8 cellular contexts compared by ENCODE assay signal in genomic region chr2:19901458-19902271, GRCh38. TPM values are rescaled to one million over a fixed set of nuclear protein-coding genes. Genes with fewer than 3 reads are reported as not detected.
DNase-seq lines count a peak whose midpoint lies in the region; ATAC-seq and TF ChIP-seq lines count a peak whose summit lies in the region.

Gene TTC32, minus strand, starts transcription at chr2:19901983. Its CDS starts 129 bp downstream, at chr2:19901854.

- peak within 1 kb of the TSS; percentile 100 for H3K27ac Mint-ChIP-seq in activated T-cell treated with anti-CD3 and anti-CD28 coated beads, Interleukin-2, amount 50 U/mL, for 24 hours

- H3K9ac ChIP-seq in muscle layer of colon (ENCODE audit: low read length), result peak within 1 kb of the TSS; percentile 77

- peaks cover 43% of the 10 kb centered on the region for H3K36me3 Mint-ChIP-seq in activated T-cell treated with anti-CD3 and anti-CD28 coated beads, Interleukin-2, amount 50 U/mL, for 24 hours (ENCODE audit: low read depth)

- peak within 1 kb of the TSS; percentile 75 to 79 for H3K4me3 ChIP-seq in muscle layer of colon (ENCODE audit: low read depth in 1 of 2, low read length in 2 of 2)

- H3K4me3 Mint-ChIP-seq in activated T-cell treated with anti-CD3 and anti-CD28 coated beads, Interleukin-2, amount 50 U/mL, for 24 hours, result peak within 1 kb of the TSS; percentile 97

- peak; percentile 88 for ATAC-seq in GM21737 (IDR thresholded peaks at IDR 0.05; ENCODE audit: unreplicated experiment)
- ATAC-seq in esophagus mucosa, result peak; percentile 96

- no peaks in the 10 kb centered on the region for H3K36me3 ChIP-seq in muscle layer of colon (ENCODE audit: insufficient read depth, low read length)

- H3K27me3 ChIP-seq in muscle layer of colon (ENCODE audit: control insufficient read depth in 1 of 2, insufficient read depth in 2 of 2, low read length in 2 of 2), result no peaks in the 10 kb centered on the region

- DNase-seq in DMS79 (lab: John Stamatoyannopoulos, UW) (peak; percentile 88), KG1 (lab: John Stamatoyannopoulos, UW) (peak; percentile 99)
- peak; percentile 95 for DNase-seq in activated T-cell treated with anti-CD3 and anti-CD28 coated beads, Interleukin-2, amount 50 U/mL, for 24 hours
- peak; percentile 81 to 88 for DNase-seq in stimulated activated CD8-positive, alpha-beta memory T cell treated with anti-CD3 and anti-CD28 coated beads, Interleukin-7, amount 100 ng/mL, for 1 hour (ENCODE audit: low read depth in 2 of 2)

- H3K9me3 ChIP-seq in muscle layer of colon (ENCODE audit: low read length), result no peaks in the 10 kb centered on the region

- H3K9me3 Mint-ChIP-seq in activated T-cell treated with anti-CD3 and anti-CD28 coated beads, Interleukin-2, amount 50 U/mL, for 24 hours, result peaks cover 8% of the 10 kb centered on the region

- H3K27me3 Mint-ChIP-seq in activated T-cell treated with anti-CD3 and anti-CD28 coated beads, Interleukin-2, amount 50 U/mL, for 24 hours, result peaks cover 16% of the 10 kb centered on the region

- peaks cover 33% of the 10 kb centered on the region for H3K4me1 ChIP-seq in muscle layer of colon (ENCODE audit: insufficient read depth, low read length)

- H3K4me1 Mint-ChIP-seq in activated T-cell treated with anti-CD3 and anti-CD28 coated beads, Interleukin-2, amount 50 U/mL, for 24 hours (ENCODE audit: low read depth), result peaks cover 57% of the 10 kb centered on the region

- peak within 1 kb of the TSS; percentile 89 for H3K27ac ChIP-seq in muscle layer of colon (ENCODE audit: low read depth, low read length)

TF ChIP-seq in PFSK-1, 5 proteins besides CTCF, POLR2A, EP300 and RAD21:
- TF ChIP-seq REST (IDR thresholded peaks at IDR 0.05; ENCODE audit: insufficient read depth in 1 of 2, low read depth in 2 of 2, low read length in 2 of 2) (peak; percentile 56 to 59; a peak in 1 of 4 replicates), FOXP2 (optimal IDR thresholded peaks at IDR 0.05; ENCODE audit: borderline replicate concordance, extremely low read depth, extremely low read length, insufficient read depth) (no peak), TAF1 (IDR thresholded peaks at IDR 0.05; ENCODE audit: borderline replicate concordance, insufficient read depth, low read length) (peak; percentile 85; the same call in 1 of the 2 replicates), POLR2AphosphoS5 (IDR thresholded peaks at IDR 0.05; ENCODE audit: low read depth, low read length) (peak; percentile 96), SIN3A (IDR thresholded peaks at IDR 0.05; ENCODE audit: borderline replicate concordance, insufficient read depth, low read length) (0 out of 2 replicates have a peak, but pooled peaks have one; percentile 62)

RNA-seq across cellular contexts. Expression of gene TTC32, which starts in this region (rescaled TPM):
- 3.9 TPM for polyA plus RNA-seq in PFSK-1 (2012; ENCODE audit: insufficient read length, low read depth)
- total RNA-seq in esophagus mucosa, result 7.8 TPM

Comparison
In these comparisons a context has a peak if more than half of its experiments do, and no peak if none do; other contexts are left out.
1. Peak in every context shown above with its lines: DNase-seq, ATAC-seq, H3K4me3 ChIP-seq and H3K27ac ChIP-seq.